9 cellular contexts compared by ENCODE assay signal in genomic region chrX:10833299-10834169, GRCh38.
A peak's percentile ranks its signal among the peaks of the same experiment; 100 is the strongest.
DNase-seq lines count a peak whose midpoint lies in the region; ATAC-seq, FAIRE-seq and TF ChIP-seq lines count a peak whose summit lies in the region.
"Had no signal": no experiment of that assay in that cellular context is flagged by ENCODE, and none has a peak within 500 bp of the region (broad histone marks: within the 10 kb centered on the region; RNA-seq: fewer than 3 reads in every experiment).

No MANE protein-coding gene starts in this region.

- no peaks in the 10 kb centered on the region for H3K9me2 ChIP-seq in GM23248 (ENCODE audit: insufficient read depth)

- POLR2A ChIA-PET in naive thymus-derived CD4-positive, alpha-beta T cell (lab: Charles Lee) = no interaction called here

- peak; percentile 61 for DNase-seq in GM23248
- peak; percentile 37 to 49 for DNase-seq in SHP77 (lab: John Stamatoyannopoulos, UW)
- DNase-seq in Right ventricle myocardium superior = peak; percentile 36
- peak; percentile 11 to 61 (median 34) for DNase-seq in pancreas
- no peak for DNase-seq in naive thymus-derived CD4-positive, alpha-beta T cell
- DNase-seq in DMS79 (lab: John Stamatoyannopoulos, UW) = no peak
- DNase-seq in SKM-1 treated with dmso at 0.1 percent for 144 hours (lab: John Stamatoyannopoulos, UW; ENCODE audit: unreplicated experiment) = no peak
- DNase-seq: stimulated activated naive CD4-positive, alpha-beta T cell treated with Interleukin-2 at 50 U/mL for 16 hours had no signal

- in situ Hi-C loops in GM23248 (cut with MboI) = no loop called here

- no peak overlapping the region for H3K27ac Mint-ChIP-seq in naive thymus-derived CD4-positive, alpha-beta T cell

- H2AFZ ChIP-seq in GM23248 = peak overlapping the region; percentile 88

- peak overlapping the region; percentile 93 for H3K4me2 ChIP-seq in GM23248 (ENCODE audit: unreplicated experiment)

- ATAC-seq in Right ventricle myocardium superior (ENCODE audit: poor library complexity) (peak; percentile 68), pancreas (peak; percentile 75 to 90 (median 88)), GM19463 (IDR thresholded peaks at IDR 0.05; ENCODE audit: unreplicated experiment) (no peak)
- ATAC-seq in naive thymus-derived CD4-positive, alpha-beta T cell = no peak

- H3K4me1 Mint-ChIP-seq in naive thymus-derived CD4-positive, alpha-beta T cell = no peaks in the 10 kb centered on the region

- CTCF ChIA-PET in naive thymus-derived CD4-positive, alpha-beta T cell (lab: Charles Lee) = no interaction called here

- no peaks in the 10 kb centered on the region for H3K27me3 Mint-ChIP-seq in naive thymus-derived CD4-positive, alpha-beta T cell

- H3K27me3 ChIP-seq in GM23248 (replicated peaks; ENCODE audit: insufficient read depth) (no peaks in the 10 kb centered on the region), pancreas (peaks cover 0 to 8% (median 0%) of the 10 kb centered on the region in 4 donors)
- no peaks in the 10 kb centered on the region for H3K27me3 ChIP-seq in naive thymus-derived CD4-positive, alpha-beta T cell (ENCODE audit: control insufficient read depth in 2 of 2, insufficient read depth in 2 of 2, low read length in 2 of 2)

- peak overlapping the region; percentile 46 for H3K9ac ChIP-seq in GM23248

- no peaks in the 10 kb centered on the region for H4K20me1 ChIP-seq in GM23248 (ENCODE audit: insufficient read depth)

- 0 out of 2 replicates have a peak, but pooled peaks cover 2% of the 10 kb centered on the region for H3K4me1 ChIP-seq in GM23248 (ENCODE audit: insufficient read depth)
- H3K4me1 ChIP-seq in pancreas = no peaks in the 10 kb centered on the region
- H3K4me1 ChIP-seq in naive thymus-derived CD4-positive, alpha-beta T cell (ENCODE audit: control insufficient read depth in 2 of 2, insufficient read depth in 2 of 2, low read length in 2 of 2) = no peaks in the 10 kb centered on the region

- H3K36me3 Mint-ChIP-seq in naive thymus-derived CD4-positive, alpha-beta T cell = no peaks in the 10 kb centered on the region

- no peaks in the 10 kb centered on the region for H3K79me2 ChIP-seq in GM23248 (ENCODE audit: insufficient read depth)

- no peak for TF ChIP-seq CTCF in pancreas (IDR thresholded peaks at IDR 0.05)

- no peak overlapping the region for H3K4me3 Mint-ChIP-seq in naive thymus-derived CD4-positive, alpha-beta T cell

- FAIRE-seq in pancreas (lab: Jason Lieb, UNC) = no peak

- H3K27ac ChIP-seq in GM23248 (no peak overlapping the region), pancreas (peak overlapping the region in 2 of 4 donors; percentile 15 to 30)
- no peak overlapping the region for H3K27ac ChIP-seq in naive thymus-derived CD4-positive, alpha-beta T cell (ENCODE audit: low read depth, low read length)

- H3K36me3 ChIP-seq in GM23248 (ENCODE audit: low read depth) (no peaks in the 10 kb centered on the region), pancreas (no peaks in the 10 kb centered on the region)
- no peaks in the 10 kb centered on the region for H3K36me3 ChIP-seq in naive thymus-derived CD4-positive, alpha-beta T cell (ENCODE audit: control insufficient read depth in 2 of 3, insufficient read depth in 3 of 3, low read length in 3 of 3)

- intact Hi-C loops in Right ventricle myocardium superior (cut with DNase I) = no loop called here
- intact Hi-C loops in pancreas (cut with DNase I) = no loop called here
- intact Hi-C loops in naive thymus-derived CD4-positive, alpha-beta T cell (cut with micrococcal nuclease) = no loop called here

- H3K4me3 ChIP-seq in GM23248 (peak overlapping the region; percentile 70), pancreas (peak overlapping the region in 2 of 4 donors; percentile 25 to 37)
- no peak overlapping the region for H3K4me3 ChIP-seq in naive thymus-derived CD4-positive, alpha-beta T cell (ENCODE audit: low read length)

- H3K9me3 Mint-ChIP-seq in naive thymus-derived CD4-positive, alpha-beta T cell = no peaks in the 10 kb centered on the region

- peaks cover 7% of the 10 kb centered on the region; the same call in 1 of the 2 replicates for H3F3A ChIP-seq in GM23248 (ENCODE audit: insufficient read depth)

- no peaks in the 10 kb centered on the region for H3K9me3 ChIP-seq in GM23248 (ENCODE audit: low read depth)
- no peaks in the 10 kb centered on the region for H3K9me3 ChIP-seq in pancreas
- no peaks in the 10 kb centered on the region for H3K9me3 ChIP-seq in naive thymus-derived CD4-positive, alpha-beta T cell (ENCODE audit: control insufficient read depth in 2 of 3, low read length in 3 of 3)

- 2% methylated on average over 13 of the region's 13 CpGs for WGBS in GM23248 (ENCODE audit: low coverage in 1 of 2, low lambda C conversion rate in 2 of 2, missing lambda C conversion rate in 2 of 2), 2 experiments
- WGBS in pancreas, 2 donors = 8 to 19% methylated on average over 13 of the region's 13 CpGs

Comparison
In these comparisons a context has a peak if more than half of its experiments do, and no peak if none do; other contexts are left out.
1. DNase-seq: peak in GM23248 (single experiment), SHP77 (2 of 2), Right ventricle myocardium superior (single experiment) and pancreas (6 of 6); none in naive thymus-derived CD4-positive, alpha-beta T cell (0 of 9), DMS79 (single experiment) and SKM-1 treated with dmso at 0.1 percent for 144 hours (single experiment).
2. ATAC-seq: peak in Right ventricle myocardium superior (single experiment) and pancreas (4 of 4); none in naive thymus-derived CD4-positive, alpha-beta T cell (single experiment) and GM19463 (single experiment).